2 cellular contexts compared by ENCODE assay signal in the genomic region with DNA sequence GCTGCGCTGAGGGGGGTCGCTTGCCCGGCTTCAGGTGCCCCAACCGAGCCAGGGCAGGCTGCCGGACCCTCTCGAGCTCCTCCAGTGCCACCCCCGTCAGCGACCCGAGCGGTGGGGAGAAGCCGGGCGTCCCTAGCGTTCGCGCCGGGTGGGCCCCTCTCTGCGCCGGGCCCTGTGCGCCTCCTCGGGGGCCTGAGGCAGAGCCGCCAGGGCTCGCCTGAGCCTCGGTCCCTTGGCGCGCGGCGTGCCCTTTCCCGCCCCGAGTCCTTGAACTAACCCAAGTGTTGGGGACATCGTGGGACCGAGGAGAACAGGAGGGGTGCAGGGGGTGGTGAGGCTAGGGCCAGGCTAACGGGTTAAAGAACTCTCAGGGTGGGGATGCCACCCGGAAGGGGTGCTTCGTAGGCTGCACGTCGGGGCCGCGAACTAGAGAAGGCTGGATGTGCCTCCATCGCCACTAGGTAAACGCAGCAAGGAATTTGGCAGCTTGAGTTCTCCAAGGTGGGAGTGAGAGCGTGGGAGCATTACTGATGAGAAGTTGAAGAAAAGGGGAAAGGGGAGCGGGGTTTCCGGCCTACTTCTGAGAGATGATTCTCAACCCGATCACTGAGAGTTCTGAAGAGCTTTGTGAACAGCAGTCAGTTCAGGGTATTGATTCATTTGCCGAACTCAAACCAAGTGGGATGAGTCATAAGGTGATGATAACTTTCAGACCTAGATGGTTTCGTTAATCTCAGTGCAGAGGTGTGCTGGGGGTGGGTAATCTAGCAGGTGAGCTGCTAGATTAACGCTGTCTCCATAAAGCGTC.
TF ChIP-seq lines count a peak whose summit lies in the region.

No MANE protein-coding gene starts in this region.

TF ChIP-seq in HEK293, 187 proteins besides CTCF, POLR2A, EP300 and RAD21 (continued from another document and continues in another):
- TF ChIP-seq ZBTB49 (tag by site-specific recombination; IDR thresholded peaks at IDR 0.05; ENCODE audit: low read depth) (no peak), ZNF404 (tag by site-specific recombination; IDR thresholded peaks at IDR 0.05) (no peak), ZNF776 (tag by site-specific recombination; IDR thresholded peaks at IDR 0.05; ENCODE audit: borderline replicate concordance) (no peak), HIC1 (tag by site-specific recombination; IDR thresholded peaks at IDR 0.05) (peak; percentile 85; the same call in 1 of the 2 replicates), GLI4 (tag by site-specific recombination; IDR thresholded peaks at IDR 0.05) (0 out of 2 replicates have a peak, but pooled peaks have one; percentile 13), GLIS1 (tag by site-specific recombination; IDR thresholded peaks at IDR 0.05) (no peak), ZSCAN18 (tag by site-specific recombination; IDR thresholded peaks at IDR 0.05) (no peak)
- TF ChIP-seq, protein P1, sequence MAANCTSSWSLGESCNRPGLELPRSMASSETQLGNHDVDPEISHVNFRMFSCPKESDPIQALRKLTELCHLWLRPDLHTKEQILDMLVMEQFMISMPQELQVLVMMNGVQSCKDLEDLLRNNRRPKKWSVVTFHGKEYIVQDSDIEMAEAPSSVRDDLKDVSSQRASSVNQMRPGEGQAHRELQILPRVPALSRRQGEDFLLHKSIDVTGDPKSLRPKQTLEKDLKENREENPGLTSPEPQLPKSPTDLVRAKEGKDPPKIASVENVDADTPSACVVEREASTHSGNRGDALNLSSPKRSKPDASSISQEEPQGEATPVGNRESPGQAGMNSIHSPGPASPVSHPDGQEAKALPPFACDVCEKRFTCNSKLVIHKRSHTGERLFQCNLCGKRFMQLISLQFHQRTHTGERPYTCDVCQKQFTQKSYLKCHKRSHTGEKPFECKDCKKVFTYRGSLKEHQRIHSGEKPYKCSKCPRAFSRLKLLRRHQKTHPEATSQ (tag by site-specific recombination; IDR thresholded peaks at IDR 0.05) = no peak
- TF ChIP-seq, protein P2, sequence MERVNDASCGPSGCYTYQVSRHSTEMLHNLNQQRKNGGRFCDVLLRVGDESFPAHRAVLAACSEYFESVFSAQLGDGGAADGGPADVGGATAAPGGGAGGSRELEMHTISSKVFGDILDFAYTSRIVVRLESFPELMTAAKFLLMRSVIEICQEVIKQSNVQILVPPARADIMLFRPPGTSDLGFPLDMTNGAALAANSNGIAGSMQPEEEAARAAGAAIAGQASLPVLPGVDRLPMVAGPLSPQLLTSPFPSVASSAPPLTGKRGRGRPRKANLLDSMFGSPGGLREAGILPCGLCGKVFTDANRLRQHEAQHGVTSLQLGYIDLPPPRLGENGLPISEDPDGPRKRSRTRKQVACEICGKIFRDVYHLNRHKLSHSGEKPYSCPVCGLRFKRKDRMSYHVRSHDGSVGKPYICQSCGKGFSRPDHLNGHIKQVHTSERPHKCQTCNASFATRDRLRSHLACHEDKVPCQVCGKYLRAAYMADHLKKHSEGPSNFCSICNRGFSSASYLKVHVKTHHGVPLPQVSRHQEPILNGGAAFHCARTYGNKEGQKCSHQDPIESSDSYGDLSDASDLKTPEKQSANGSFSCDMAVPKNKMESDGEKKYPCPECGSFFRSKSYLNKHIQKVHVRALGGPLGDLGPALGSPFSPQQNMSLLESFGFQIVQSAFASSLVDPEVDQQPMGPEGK (tag by site-specific recombination; IDR thresholded peaks at IDR 0.05) = peak; percentile 22; the same call in 1 of the 2 replicates

TF ChIP-seq in HepG2, 621 proteins besides CTCF, POLR2A, EP300 and RAD21 (continued from another document and continues in another):
- TF ChIP-seq ONECUT2 (CRISPR knock-in tag; IDR thresholded peaks at IDR 0.05) (peak; percentile 72; the same call in 1 of the 2 replicates), ZNF407 (CRISPR knock-in tag; IDR thresholded peaks at IDR 0.05; ENCODE audit: not compliant biosample characterization) (peak; percentile 76), THAP11 (CRISPR knock-in tag; IDR thresholded peaks at IDR 0.05) (no peak; the same call in 1 of the 2 replicates), NFE2L1 (CRISPR knock-in tag; IDR thresholded peaks at IDR 0.05; ENCODE audit: borderline replicate concordance) (0 out of 2 replicates have a peak, but pooled peaks have one; percentile 36), KLF12 (CRISPR knock-in tag; IDR thresholded peaks at IDR 0.05; ENCODE audit: borderline replicate concordance) (no peak), ZNF816 (CRISPR knock-in tag; IDR thresholded peaks at IDR 0.05; ENCODE audit: borderline replicate concordance) (0 out of 2 replicates have a peak, but pooled peaks have one; percentile 21), KMT2A (CRISPR knock-in tag; IDR thresholded peaks at IDR 0.05) (no peak), FOXC1 (CRISPR knock-in tag; IDR thresholded peaks at IDR 0.05; ENCODE audit: borderline replicate concordance) (peak; percentile 40; the same call in 1 of the 2 replicates), ZNF773 (CRISPR knock-in tag; IDR thresholded peaks at IDR 0.05; ENCODE audit: borderline replicate concordance) (0 out of 2 replicates have a peak, but pooled peaks have one; percentile 86)
- TF ChIP-seq, protein P3, sequence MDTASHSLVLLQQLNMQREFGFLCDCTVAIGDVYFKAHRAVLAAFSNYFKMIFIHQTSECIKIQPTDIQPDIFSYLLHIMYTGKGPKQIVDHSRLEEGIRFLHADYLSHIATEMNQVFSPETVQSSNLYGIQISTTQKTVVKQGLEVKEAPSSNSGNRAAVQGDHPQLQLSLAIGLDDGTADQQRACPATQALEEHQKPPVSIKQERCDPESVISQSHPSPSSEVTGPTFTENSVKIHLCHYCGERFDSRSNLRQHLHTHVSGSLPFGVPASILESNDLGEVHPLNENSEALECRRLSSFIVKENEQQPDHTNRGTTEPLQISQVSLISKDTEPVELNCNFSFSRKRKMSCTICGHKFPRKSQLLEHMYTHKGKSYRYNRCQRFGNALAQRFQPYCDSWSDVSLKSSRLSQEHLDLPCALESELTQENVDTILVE (CRISPR knock-in tag; IDR thresholded peaks at IDR 0.05) = 0 out of 2 replicates have a peak, but pooled peaks have one; percentile 25
- TF ChIP-seq, protein P4, sequence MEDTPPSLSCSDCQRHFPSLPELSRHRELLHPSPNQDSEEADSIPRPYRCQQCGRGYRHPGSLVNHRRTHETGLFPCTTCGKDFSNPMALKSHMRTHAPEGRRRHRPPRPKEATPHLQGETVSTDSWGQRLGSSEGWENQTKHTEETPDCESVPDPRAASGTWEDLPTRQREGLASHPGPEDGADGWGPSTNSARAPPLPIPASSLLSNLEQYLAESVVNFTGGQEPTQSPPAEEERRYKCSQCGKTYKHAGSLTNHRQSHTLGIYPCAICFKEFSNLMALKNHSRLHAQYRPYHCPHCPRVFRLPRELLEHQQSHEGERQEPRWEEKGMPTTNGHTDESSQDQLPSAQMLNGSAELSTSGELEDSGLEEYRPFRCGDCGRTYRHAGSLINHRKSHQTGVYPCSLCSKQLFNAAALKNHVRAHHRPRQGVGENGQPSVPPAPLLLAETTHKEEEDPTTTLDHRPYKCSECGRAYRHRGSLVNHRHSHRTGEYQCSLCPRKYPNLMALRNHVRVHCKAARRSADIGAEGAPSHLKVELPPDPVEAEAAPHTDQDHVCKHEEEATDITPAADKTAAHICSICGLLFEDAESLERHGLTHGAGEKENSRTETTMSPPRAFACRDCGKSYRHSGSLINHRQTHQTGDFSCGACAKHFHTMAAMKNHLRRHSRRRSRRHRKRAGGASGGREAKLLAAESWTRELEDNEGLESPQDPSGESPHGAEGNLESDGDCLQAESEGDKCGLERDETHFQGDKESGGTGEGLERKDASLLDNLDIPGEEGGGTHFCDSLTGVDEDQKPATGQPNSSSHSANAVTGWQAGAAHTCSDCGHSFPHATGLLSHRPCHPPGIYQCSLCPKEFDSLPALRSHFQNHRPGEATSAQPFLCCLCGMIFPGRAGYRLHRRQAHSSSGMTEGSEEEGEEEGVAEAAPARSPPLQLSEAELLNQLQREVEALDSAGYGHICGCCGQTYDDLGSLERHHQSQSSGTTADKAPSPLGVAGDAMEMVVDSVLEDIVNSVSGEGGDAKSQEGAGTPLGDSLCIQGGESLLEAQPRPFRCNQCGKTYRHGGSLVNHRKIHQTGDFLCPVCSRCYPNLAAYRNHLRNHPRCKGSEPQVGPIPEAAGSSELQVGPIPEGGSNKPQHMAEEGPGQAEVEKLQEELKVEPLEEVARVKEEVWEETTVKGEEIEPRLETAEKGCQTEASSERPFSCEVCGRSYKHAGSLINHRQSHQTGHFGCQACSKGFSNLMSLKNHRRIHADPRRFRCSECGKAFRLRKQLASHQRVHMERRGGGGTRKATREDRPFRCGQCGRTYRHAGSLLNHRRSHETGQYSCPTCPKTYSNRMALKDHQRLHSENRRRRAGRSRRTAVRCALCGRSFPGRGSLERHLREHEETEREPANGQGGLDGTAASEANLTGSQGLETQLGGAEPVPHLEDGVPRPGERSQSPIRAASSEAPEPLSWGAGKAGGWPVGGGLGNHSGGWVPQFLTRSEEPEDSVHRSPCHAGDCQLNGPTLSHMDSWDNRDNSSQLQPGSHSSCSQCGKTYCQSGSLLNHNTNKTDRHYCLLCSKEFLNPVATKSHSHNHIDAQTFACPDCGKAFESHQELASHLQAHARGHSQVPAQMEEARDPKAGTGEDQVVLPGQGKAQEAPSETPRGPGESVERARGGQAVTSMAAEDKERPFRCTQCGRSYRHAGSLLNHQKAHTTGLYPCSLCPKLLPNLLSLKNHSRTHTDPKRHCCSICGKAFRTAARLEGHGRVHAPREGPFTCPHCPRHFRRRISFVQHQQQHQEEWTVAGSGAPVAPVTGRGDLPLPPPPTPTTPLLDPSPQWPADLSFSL (CRISPR knock-in tag; IDR thresholded peaks at IDR 0.05) = no peak
- TF ChIP-seq, protein P5, sequence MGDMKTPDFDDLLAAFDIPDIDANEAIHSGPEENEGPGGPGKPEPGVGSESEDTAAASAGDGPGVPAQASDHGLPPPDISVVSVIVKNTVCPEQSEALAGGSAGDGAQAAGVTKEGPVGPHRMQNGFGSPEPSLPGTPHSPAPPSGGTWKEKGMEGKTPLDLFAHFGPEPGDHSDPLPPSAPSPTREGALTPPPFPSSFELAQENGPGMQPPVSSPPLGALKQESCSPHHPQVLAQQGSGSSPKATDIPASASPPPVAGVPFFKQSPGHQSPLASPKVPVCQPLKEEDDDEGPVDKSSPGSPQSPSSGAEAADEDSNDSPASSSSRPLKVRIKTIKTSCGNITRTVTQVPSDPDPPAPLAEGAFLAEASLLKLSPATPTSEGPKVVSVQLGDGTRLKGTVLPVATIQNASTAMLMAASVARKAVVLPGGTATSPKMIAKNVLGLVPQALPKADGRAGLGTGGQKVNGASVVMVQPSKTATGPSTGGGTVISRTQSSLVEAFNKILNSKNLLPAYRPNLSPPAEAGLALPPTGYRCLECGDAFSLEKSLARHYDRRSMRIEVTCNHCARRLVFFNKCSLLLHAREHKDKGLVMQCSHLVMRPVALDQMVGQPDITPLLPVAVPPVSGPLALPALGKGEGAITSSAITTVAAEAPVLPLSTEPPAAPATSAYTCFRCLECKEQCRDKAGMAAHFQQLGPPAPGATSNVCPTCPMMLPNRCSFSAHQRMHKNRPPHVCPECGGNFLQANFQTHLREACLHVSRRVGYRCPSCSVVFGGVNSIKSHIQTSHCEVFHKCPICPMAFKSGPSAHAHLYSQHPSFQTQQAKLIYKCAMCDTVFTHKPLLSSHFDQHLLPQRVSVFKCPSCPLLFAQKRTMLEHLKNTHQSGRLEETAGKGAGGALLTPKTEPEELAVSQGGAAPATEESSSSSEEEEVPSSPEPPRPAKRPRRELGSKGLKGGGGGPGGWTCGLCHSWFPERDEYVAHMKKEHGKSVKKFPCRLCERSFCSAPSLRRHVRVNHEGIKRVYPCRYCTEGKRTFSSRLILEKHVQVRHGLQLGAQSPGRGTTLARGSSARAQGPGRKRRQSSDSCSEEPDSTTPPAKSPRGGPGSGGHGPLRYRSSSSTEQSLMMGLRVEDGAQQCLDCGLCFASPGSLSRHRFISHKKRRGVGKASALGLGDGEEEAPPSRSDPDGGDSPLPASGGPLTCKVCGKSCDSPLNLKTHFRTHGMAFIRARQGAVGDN (CRISPR knock-in tag; IDR thresholded peaks at IDR 0.05) = peak; percentile 77
